In genomic region chr17:83091257-83092141, GRCh38 we compare ENCODE assay signal across 15 cellular contexts. TPM values are rescaled to one million over a fixed set of nuclear protein-coding genes. Genes with fewer than 3 reads are reported as not detected.
DNase-seq lines count a peak whose midpoint lies in the region; ATAC-seq and TF ChIP-seq lines count a peak whose summit lies in the region.
"Had no signal": no experiment of that assay in that cellular context is flagged by ENCODE, and none has a peak within 500 bp of the region (broad histone marks: within the 10 kb centered on the region; RNA-seq: fewer than 3 reads in every experiment).

No MANE protein-coding gene starts in this region.

- H3K36me3 ChIP-seq in Peyer's patch, result peaks cover 0 to 57% (median 0%) of the 10 kb centered on the region in 3 donors
- peaks cover 30 to 86% (median 50%) of the 10 kb centered on the region in 4 donors for H3K36me3 ChIP-seq in esophagus muscularis mucosa
- H3K36me3 ChIP-seq in testis (ENCODE audit: low read depth, missing control alignments), result no peaks in the 10 kb centered on the region

- DNase-seq in Peyer's patch (peak in 2 of 3 donors; percentile 89 to 91), esophagus muscularis mucosa (ENCODE audit: extremely low spot score) (no peak), mesothelial cell of epicardium (ENCODE audit: low spot score in 2 of 2, unreplicated experiment in 2 of 2) (no peak), testis (peak; percentile 75), posterior vena cava (ENCODE audit: low spot score) (no peak), GM13977 (ENCODE audit: low spot score) (no peak)
- no peak for DNase-seq in activated effector memory CD4-positive, alpha-beta T cell treated with Interleukin-2 at 50 U/mL for 16 hours
- DNase-seq: activated CD8-positive, alpha-beta memory T cell treated with anti-CD3 and anti-CD28 coated beads for 24 hours; CD4-positive, alpha-beta memory T cell; cortex of kidney; KG1; NCI-H2081; spleen had no signal

- TF ChIP-seq CTCF in Peyer's patch (IDR thresholded peaks at IDR 0.05) (no peak), esophagus muscularis mucosa (IDR thresholded peaks at IDR 0.05) (no peak), mesothelial cell of epicardium (IDR thresholded peaks at IDR 0.05; ENCODE audit: unreplicated experiment) (no peak), testis (IDR thresholded peaks at IDR 0.05) (no peak), GM13977 (IDR thresholded peaks at IDR 0.05; ENCODE audit: extremely low read depth, insufficient read depth, missing control alignments) (no peak)

- no peaks in the 10 kb centered on the region for H3K27me3 Mint-ChIP-seq in mesothelial cell of epicardium (ENCODE audit: low read depth)
- H3K27me3 Mint-ChIP-seq: activated naive CD4-positive, alpha-beta T cell treated with anti-CD3 and anti-CD28 coated beads, Interleukin-2, amount 50 U/mL, for 24 hours; CD4-positive, alpha-beta memory T cell had no signal

- WGBS in esophagus muscularis mucosa, result 83% methylated on average over 25 of the region's 35 CpGs
- 53 to 63% methylated on average over 30 to 34 of the region's 35 CpGs for WGBS in testis, 2 donors

- H3K27ac ChIP-seq in Peyer's patch (peak overlapping the region in 3 of 4 donors; percentile 88 to 98 (median 98)), esophagus muscularis mucosa (replicated peaks in 1 of 4) (peak overlapping the region; percentile 7 to 53 (median 33)), testis (peak overlapping the region in 1 of 2 donors; percentile 53)
- H3K27ac ChIP-seq: spleen had no signal

- H3K27me3 ChIP-seq in Peyer's patch, result no peaks in the 10 kb centered on the region
- H3K27me3 ChIP-seq in esophagus muscularis mucosa, result no peaks in the 10 kb centered on the region
- H3K27me3 ChIP-seq in testis, result no peaks in the 10 kb centered on the region
- H3K27me3 ChIP-seq: spleen had no signal

- TF ChIP-seq POLR2A in Peyer's patch (IDR thresholded peaks at IDR 0.05) (peak in 1 of 2 donors; percentile 79), esophagus muscularis mucosa (IDR thresholded peaks at IDR 0.05; ENCODE audit: low read depth) (no peak), testis (IDR thresholded peaks at IDR 0.05) (no peak)

- in situ Hi-C loops in GM13977 (cut with MboI; ENCODE audit: low pct_unique_long_range_greater_than_20kb, low sequenced_read_pairs, unreplicated experiment), result no loop called here

- H3K4me1 ChIP-seq in Peyer's patch (peaks cover 0 to 57% (median 7%) of the 10 kb centered on the region in 4 donors), esophagus muscularis mucosa (peaks cover 44 to 62% (median 55%) of the 10 kb centered on the region in 4 donors), testis (peaks cover 21% of the 10 kb centered on the region)

- H3K4me1 Mint-ChIP-seq in mesothelial cell of epicardium, result peaks cover 31% of the 10 kb centered on the region
- H3K4me1 Mint-ChIP-seq: activated naive CD4-positive, alpha-beta T cell treated with anti-CD3 and anti-CD28 coated beads, Interleukin-2, amount 50 U/mL, for 24 hours had no signal

- no peak for TF ChIP-seq EP300 in esophagus muscularis mucosa (IDR thresholded peaks at IDR 0.05)

- H3K4me3 Mint-ChIP-seq in mesothelial cell of epicardium, result no peak overlapping the region
- H3K4me3 Mint-ChIP-seq: activated naive CD4-positive, alpha-beta T cell treated with anti-CD3 and anti-CD28 coated beads, Interleukin-2, amount 50 U/mL, for 24 hours; CD4-positive, alpha-beta memory T cell had no signal

- peak overlapping the region; percentile 89 for H3K27ac Mint-ChIP-seq in mesothelial cell of epicardium

- intact Hi-C loops in esophagus muscularis mucosa (cut with DNase I), result no loop called here
- intact Hi-C loops in testis (cut with DNase I; ENCODE audit: low total_unique reads), result no loop called here
- intact Hi-C loops in posterior vena cava (cut with DNase I), result no loop called here

- peaks cover 14% of the 10 kb centered on the region for H3K36me3 Mint-ChIP-seq in mesothelial cell of epicardium
- H3K36me3 Mint-ChIP-seq: activated naive CD4-positive, alpha-beta T cell treated with anti-CD3 and anti-CD28 coated beads, Interleukin-2, amount 50 U/mL, for 24 hours had no signal

- ATAC-seq in HG02588 (IDR thresholded peaks at IDR 0.05; ENCODE audit: unreplicated experiment), result no peak

- no peaks in the 10 kb centered on the region for H3K9me3 ChIP-seq in Peyer's patch
- H3K9me3 ChIP-seq in esophagus muscularis mucosa, result no peaks in the 10 kb centered on the region
- no peaks in the 10 kb centered on the region for H3K9me3 ChIP-seq in testis
- H3K9me3 ChIP-seq: spleen had no signal

- peak overlapping the region in 2 of 4 donors; percentile 37 to 51 for H3K4me3 ChIP-seq in Peyer's patch
- peak overlapping the region in 1 of 4 donors; percentile 10 for H3K4me3 ChIP-seq in esophagus muscularis mucosa
- H3K4me3 ChIP-seq in testis, result no peak overlapping the region
- H3K4me3 ChIP-seq: spleen had no signal

- H3K9me3 Mint-ChIP-seq in mesothelial cell of epicardium, result no peaks in the 10 kb centered on the region
- H3K9me3 Mint-ChIP-seq: activated naive CD4-positive, alpha-beta T cell treated with anti-CD3 and anti-CD28 coated beads, Interleukin-2, amount 50 U/mL, for 24 hours; CD4-positive, alpha-beta memory T cell had no signal

RNA-seq across cellular contexts. Expression of gene METRNL, which starts 12.1 kb away (rescaled TPM):
- total RNA-seq in Peyer's patch (100 to 1,000 TPM in 3 of 4 donors, 10 to 100 TPM in 1; 73.4 to 170 (median 117) TPM), esophagus muscularis mucosa (100 to 1,000 TPM in 1 of 4 donors, 10 to 100 TPM in 3; 36.5 to 124 (median 61.5) TPM), mesothelial cell of epicardium (105 to 106 TPM (median 106 TPM) in 3 replicates), testis (10 to 100 TPM; 54.6 to 86.1 TPM), posterior vena cava (100 to 1,000 TPM in 1 of 2 donors, 10 to 100 TPM in 1; 80.5 to 101 TPM)
- polyA plus RNA-seq in testis (ENCODE audit: insufficient read depth, low read depth, low replicate concordance), result 56.1 TPM

Comparison
In these comparisons a context has a peak if more than half of its experiments do, and no peak if none do; other contexts are left out.
1. DNase-seq: peak in Peyer's patch (2 of 3) and testis (single experiment); none in esophagus muscularis mucosa (single experiment), mesothelial cell of epicardium (0 of 2), posterior vena cava (single experiment), activated effector memory CD4-positive, alpha-beta T cell treated with Interleukin-2 at 50 U/mL for 16 hours (single experiment) and GM13977 (single experiment).